17 cellular contexts compared by ENCODE assay signal in genomic region chr2:117603569-117603968, GRCh38.
DNase-seq lines count a peak whose midpoint lies in the region; ATAC-seq and TF ChIP-seq lines count a peak whose summit lies in the region.
"Had no signal": no experiment of that assay in that cellular context is flagged by ENCODE, and none has a peak within 500 bp of the region (broad histone marks: within the 10 kb centered on the region; RNA-seq: fewer than 3 reads in every experiment).

No MANE protein-coding gene starts in this region.

- H3K9me3 ChIP-seq in MG63 = no peaks in the 10 kb centered on the region

- in situ Hi-C loops in KBM-7 (cut with MboI; ENCODE audit: low pct_unique_long_range_greater_than_20kb, low sequenced_read_pairs) = no loop called here

- peaks cover 9% of the 10 kb centered on the region for H3K27me3 Mint-ChIP-seq in brain
- peaks cover 8% of the 10 kb centered on the region for H3K27me3 Mint-ChIP-seq in nephron (ENCODE audit: low read depth)
- peaks cover 0 to 15% (median 4%) of the 10 kb centered on the region in 5 donors for H3K27me3 Mint-ChIP-seq in naive thymus-derived CD8-positive, alpha-beta T cell

- POLR2A ChIA-PET in naive thymus-derived CD8-positive, alpha-beta T cell (lab: Charles Lee) = no interaction called here

- peak; percentile 14 for DNase-seq in MG63
- no peak for DNase-seq in NCI-H510A (lab: John Stamatoyannopoulos, UW)
- no peak for DNase-seq in amniotic stem cell (lab: John Stamatoyannopoulos, UW)
- DNase-seq in naive thymus-derived CD8-positive, alpha-beta T cell = no peak
- no peak for DNase-seq in KBM-7
- DNase-seq: AML-193; C1 segment of cervical spinal cord; CD8-positive, alpha-beta T cell; MM.1S; NCI-H1048; NCI-H1436; NCI-H1930; NCI-H226; NCI-H526 had no signal

- no peak for ATAC-seq in naive thymus-derived CD8-positive, alpha-beta T cell
- ATAC-seq: CD8-positive, alpha-beta T cell; Right ventricle myocardium inferior had no signal

- H3K9me3 Mint-ChIP-seq in brain (peaks cover 0 to 12% (median 3%) of the 10 kb centered on the region in 5 experiments), nephron (peaks cover 7% of the 10 kb centered on the region)
- peaks cover 0 to 20% (median 4%) of the 10 kb centered on the region in 9 donors for H3K9me3 Mint-ChIP-seq in naive thymus-derived CD8-positive, alpha-beta T cell
- H3K9me3 Mint-ChIP-seq: CD8-positive, alpha-beta T cell had no signal

- peaks cover 14% of the 10 kb centered on the region for H3K36me3 Mint-ChIP-seq in brain
- H3K36me3 Mint-ChIP-seq in nephron (ENCODE audit: low read depth) = peaks cover 21% of the 10 kb centered on the region
- peaks cover 0 to 7% (median 0%) of the 10 kb centered on the region in 3 donors for H3K36me3 Mint-ChIP-seq in naive thymus-derived CD8-positive, alpha-beta T cell
- H3K36me3 Mint-ChIP-seq: CD8-positive, alpha-beta T cell had no signal

- H3K4me1 Mint-ChIP-seq in brain (peaks cover 39% of the 10 kb centered on the region), nephron (peaks cover 16% of the 10 kb centered on the region)
- peaks cover 0 to 2% (median 0%) of the 10 kb centered on the region in 4 donors for H3K4me1 Mint-ChIP-seq in naive thymus-derived CD8-positive, alpha-beta T cell

- no peaks in the 10 kb centered on the region for H3K36me3 ChIP-seq in MG63

- H3K27ac Mint-ChIP-seq in brain (peak overlapping the region; percentile 9 to 91 (median 59)), nephron (peak overlapping the region; percentile 26 to 69 (median 56))
- H3K27ac Mint-ChIP-seq in naive thymus-derived CD8-positive, alpha-beta T cell = no peak overlapping the region
- H3K27ac Mint-ChIP-seq: CD8-positive, alpha-beta T cell had no signal

- peak overlapping the region in 2 of 5 experiments; percentile 20 to 29 for H3K4me3 Mint-ChIP-seq in brain
- no peak overlapping the region for H3K4me3 Mint-ChIP-seq in nephron
- no peak overlapping the region for H3K4me3 Mint-ChIP-seq in naive thymus-derived CD8-positive, alpha-beta T cell
- H3K4me3 Mint-ChIP-seq: CD8-positive, alpha-beta T cell had no signal

- TF ChIP-seq CTCF in brain (conservative IDR thresholded peaks at IDR 0.05) = no peak
- TF ChIP-seq CTCF in nephron (IDR thresholded peaks at IDR 0.05; ENCODE audit: unreplicated experiment in 3 of 3) = no peak

- H3K4me3 ChIP-seq in MG63 = no peak overlapping the region

- H3K27me3 ChIP-seq in MG63 = no peaks in the 10 kb centered on the region

Comparison
In these comparisons a context has a peak if more than half of its experiments do, and no peak if none do; other contexts are left out.
1. H3K27ac Mint-ChIP-seq: peak in brain (5 of 5) and nephron (3 of 3); none in naive thymus-derived CD8-positive, alpha-beta T cell (0 of 10).